ENCODE assay signal across 18 cellular contexts in genomic region chr2:80335411-80335810, GRCh38.
"Had no signal": no experiment of that assay in that cellular context is flagged by ENCODE, and none has a peak within 500 bp of the region (broad histone marks: within the 10 kb centered on the region; RNA-seq: fewer than 3 reads in every experiment).

No MANE protein-coding gene starts in this region.

- DNase-seq: KBM-7, MV-4-11, NCI-H1048, NCI-H1105, NCI-H1417, NCI-H1436 treated with DMSO at 0.1 percent for 48 hours, NCI-H187, NCI-H2029, NCI-H2081 treated with DMSO at 0.1 percent for 48 hours, NCI-H2171, NCI-H226, NCI-H446, NCI-H510A, NCI-H526, NCI-H82, Right ventricle myocardium superior, RPMI8226 had no signal

- H3K27ac ChIP-seq: HL-60 had no signal
